2 cellular contexts compared by ENCODE assay signal in genomic region chr5:80239680-80240367, GRCh38.
TF ChIP-seq lines count a peak whose summit lies in the region.

No MANE protein-coding gene starts in this region.

TF ChIP-seq in liver, 16 proteins besides CTCF, POLR2A, EP300 and RAD21 (continued from another document):
- no peak for TF ChIP-seq ATF3 (IDR thresholded peaks at IDR 0.05)

TF ChIP-seq in HepG2, 621 proteins besides CTCF, POLR2A, EP300 and RAD21 (continued from another document):
- TF ChIP-seq, protein P1, sequence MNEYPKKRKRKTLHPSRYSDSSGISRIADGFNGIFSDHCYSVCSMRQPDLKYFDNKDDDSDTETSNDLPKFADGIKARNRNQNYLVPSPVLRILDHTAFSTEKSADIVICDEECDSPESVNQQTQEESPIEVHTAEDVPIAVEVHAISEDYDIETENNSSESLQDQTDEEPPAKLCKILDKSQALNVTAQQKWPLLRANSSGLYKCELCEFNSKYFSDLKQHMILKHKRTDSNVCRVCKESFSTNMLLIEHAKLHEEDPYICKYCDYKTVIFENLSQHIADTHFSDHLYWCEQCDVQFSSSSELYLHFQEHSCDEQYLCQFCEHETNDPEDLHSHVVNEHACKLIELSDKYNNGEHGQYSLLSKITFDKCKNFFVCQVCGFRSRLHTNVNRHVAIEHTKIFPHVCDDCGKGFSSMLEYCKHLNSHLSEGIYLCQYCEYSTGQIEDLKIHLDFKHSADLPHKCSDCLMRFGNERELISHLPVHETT (CRISPR knock-in tag; conservative IDR thresholded peaks at IDR 0.05) = no peak
- TF ChIP-seq ZNF263 (CRISPR knock-in tag; IDR thresholded peaks at IDR 0.05) (no peak), SETDB1 (CRISPR knock-in tag; IDR thresholded peaks at IDR 0.05; ENCODE audit: borderline replicate concordance) (no peak), ARID2 (CRISPR knock-in tag; IDR thresholded peaks at IDR 0.05; ENCODE audit: borderline replicate concordance) (no peak), RAD51 (IDR thresholded peaks at IDR 0.05; ENCODE audit: borderline replicate concordance) (no peak), ZNF318 (CRISPR knock-in tag; IDR thresholded peaks at IDR 0.05) (no peak), ZFP37 (CRISPR knock-in tag; IDR thresholded peaks at IDR 0.05; ENCODE audit: borderline replicate concordance) (no peak), TAF1 (CRISPR knock-in tag; IDR thresholded peaks at IDR 0.05) (no peak), NFE2L2 (IDR thresholded peaks at IDR 0.05; ENCODE audit: low read length) (no peak), ZNF451 (CRISPR knock-in tag; IDR thresholded peaks at IDR 0.05) (no peak)
- TF ChIP-seq, protein P2, sequence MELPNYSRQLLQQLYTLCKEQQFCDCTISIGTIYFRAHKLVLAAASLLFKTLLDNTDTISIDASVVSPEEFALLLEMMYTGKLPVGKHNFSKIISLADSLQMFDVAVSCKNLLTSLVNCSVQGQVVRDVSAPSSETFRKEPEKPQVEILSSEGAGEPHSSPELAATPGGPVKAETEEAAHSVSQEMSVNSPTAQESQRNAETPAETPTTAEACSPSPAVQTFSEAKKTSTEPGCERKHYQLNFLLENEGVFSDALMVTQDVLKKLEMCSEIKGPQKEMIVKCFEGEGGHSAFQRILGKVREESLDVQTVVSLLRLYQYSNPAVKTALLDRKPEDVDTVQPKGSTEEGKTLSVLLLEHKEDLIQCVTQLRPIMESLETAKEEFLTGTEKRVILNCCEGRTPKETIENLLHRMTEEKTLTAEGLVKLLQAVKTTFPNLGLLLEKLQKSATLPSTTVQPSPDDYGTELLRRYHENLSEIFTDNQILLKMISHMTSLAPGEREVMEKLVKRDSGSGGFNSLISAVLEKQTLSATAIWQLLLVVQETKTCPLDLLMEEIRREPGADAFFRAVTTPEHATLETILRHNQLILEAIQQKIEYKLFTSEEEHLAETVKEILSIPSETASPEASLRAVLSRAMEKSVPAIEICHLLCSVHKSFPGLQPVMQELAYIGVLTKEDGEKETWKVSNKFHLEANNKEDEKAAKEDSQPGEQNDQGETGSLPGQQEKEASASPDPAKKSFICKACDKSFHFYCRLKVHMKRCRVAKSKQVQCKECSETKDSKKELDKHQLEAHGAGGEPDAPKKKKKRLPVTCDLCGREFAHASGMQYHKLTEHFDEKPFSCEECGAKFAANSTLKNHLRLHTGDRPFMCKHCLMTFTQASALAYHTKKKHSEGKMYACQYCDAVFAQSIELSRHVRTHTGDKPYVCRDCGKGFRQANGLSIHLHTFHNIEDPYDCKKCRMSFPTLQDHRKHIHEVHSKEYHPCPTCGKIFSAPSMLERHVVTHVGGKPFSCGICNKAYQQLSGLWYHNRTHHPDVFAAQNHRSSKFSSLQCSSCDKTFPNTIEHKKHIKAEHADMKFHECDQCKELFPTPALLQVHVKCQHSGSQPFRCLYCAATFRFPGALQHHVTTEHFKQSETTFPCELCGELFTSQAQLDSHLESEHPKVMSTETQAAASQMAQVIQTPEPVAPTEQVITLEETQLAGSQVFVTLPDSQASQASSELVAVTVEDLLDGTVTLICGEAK (IDR thresholded peaks at IDR 0.05) = no peak
- TF ChIP-seq, protein P2 (CRISPR knock-in tag; IDR thresholded peaks at IDR 0.05) = no peak
- TF ChIP-seq, protein P3, sequence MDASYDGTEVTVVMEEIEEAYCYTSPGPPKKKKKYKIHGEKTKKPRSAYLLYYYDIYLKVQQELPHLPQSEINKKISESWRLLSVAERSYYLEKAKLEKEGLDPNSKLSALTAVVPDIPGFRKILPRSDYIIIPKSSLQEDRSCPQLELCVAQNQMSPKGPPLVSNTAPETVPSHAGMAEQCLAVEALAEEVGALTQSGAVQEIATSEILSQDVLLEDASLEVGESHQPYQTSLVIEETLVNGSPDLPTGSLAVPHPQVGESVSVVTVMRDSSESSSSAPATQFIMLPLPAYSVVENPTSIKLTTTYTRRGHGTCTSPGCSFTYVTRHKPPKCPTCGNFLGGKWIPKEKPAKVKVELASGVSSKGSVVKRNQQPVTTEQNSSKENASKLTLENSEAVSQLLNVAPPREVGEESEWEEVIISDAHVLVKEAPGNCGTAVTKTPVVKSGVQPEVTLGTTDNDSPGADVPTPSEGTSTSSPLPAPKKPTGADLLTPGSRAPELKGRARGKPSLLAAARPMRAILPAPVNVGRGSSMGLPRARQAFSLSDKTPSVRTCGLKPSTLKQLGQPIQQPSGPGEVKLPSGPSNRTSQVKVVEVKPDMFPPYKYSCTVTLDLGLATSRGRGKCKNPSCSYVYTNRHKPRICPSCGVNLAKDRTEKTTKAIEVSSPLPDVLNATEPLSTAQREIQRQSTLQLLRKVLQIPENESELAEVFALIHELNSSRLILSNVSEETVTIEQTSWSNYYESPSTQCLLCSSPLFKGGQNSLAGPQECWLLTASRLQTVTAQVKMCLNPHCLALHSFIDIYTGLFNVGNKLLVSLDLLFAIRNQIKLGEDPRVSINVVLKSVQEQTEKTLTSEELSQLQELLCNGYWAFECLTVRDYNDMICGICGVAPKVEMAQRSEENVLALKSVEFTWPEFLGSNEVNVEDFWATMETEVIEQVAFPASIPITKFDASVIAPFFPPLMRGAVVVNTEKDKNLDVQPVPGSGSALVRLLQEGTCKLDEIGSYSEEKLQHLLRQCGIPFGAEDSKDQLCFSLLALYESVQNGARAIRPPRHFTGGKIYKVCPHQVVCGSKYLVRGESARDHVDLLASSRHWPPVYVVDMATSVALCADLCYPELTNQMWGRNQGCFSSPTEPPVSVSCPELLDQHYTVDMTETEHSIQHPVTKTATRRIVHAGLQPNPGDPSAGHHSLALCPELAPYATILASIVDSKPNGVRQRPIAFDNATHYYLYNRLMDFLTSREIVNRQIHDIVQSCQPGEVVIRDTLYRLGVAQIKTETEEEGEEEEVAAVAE (CRISPR knock-in tag; IDR thresholded peaks at IDR 0.05; ENCODE audit: borderline replicate concordance) = no peak
